In the genomic region with DNA sequence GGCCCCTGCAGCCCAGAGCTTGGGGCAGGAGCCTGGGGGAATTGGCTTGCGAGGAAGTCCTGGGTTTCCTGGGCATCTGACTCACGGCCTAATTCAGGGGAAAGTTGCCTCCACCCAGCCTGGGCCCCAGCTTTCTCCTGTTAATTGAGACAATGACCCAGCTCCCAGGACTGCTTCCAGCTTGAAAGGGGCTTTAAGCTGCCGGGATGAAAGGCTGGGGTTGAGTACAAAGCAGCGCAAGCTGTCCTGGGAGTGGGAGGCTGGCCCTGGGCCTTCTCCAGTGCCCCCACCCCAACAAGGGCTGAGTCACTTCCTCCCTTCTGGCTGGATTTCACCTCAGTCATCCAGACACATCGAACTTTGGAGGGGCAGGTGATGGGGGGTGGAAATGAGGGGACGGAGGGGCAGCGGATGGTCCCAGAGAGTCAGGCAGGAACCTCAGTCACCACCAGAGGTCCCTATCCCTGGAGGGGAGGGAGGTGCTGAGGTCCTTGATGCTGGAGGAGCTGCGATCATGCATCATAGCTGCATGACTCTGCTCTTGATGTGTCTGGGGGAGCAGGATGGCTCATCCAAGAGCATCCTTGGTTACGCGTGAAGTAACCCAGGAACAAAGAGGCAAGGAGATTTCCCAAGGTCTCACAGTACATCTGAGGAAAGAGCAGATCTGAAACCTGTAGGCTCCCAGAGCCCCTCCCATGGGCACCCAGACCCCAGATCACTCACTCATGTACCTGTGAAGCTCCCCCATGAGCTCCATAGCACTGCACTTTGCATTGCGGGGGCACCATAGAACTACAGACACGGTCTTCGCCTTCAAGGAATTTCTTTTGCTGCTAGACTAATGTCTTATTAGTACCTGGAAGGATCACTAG, we compare ENCODE assay signal across 12 cellular contexts. TPM values are rescaled to one million over a fixed set of nuclear protein-coding genes. Genes with fewer than 3 reads are reported as not detected.
DNase-seq lines count a peak whose midpoint lies in the region; ATAC-seq and TF ChIP-seq lines count a peak whose summit lies in the region.
"Had no signal": no experiment of that assay in that cellular context is flagged by ENCODE, and none has a peak within 500 bp of the region (broad histone marks: within the 10 kb centered on the region; RNA-seq: fewer than 3 reads in every experiment).

No MANE protein-coding gene starts in this region.

- H2AFZ ChIP-seq in neuronal stem cell (ENCODE audit: low read length): peak overlapping the region; percentile 86

- WGBS in neuronal stem cell (ENCODE audit: extremely low coverage in 2 of 2, insufficient read length in 2 of 2, insufficient replicate concordance in 1 of 2), 2 donors: no CpG with 5 or more reads among the region's 13 CpGs

- H3K27ac ChIP-seq in neuronal stem cell (replicated peaks; ENCODE audit: low read length): peak overlapping the region; percentile 71

- no peak overlapping the region for H2BK5ac ChIP-seq in neuronal stem cell (ENCODE audit: low read length)

- no peak overlapping the region for H2BK120ac ChIP-seq in neuronal stem cell (ENCODE audit: low read depth, low read length)

- H3K27me3 ChIP-seq in neuronal stem cell (ENCODE audit: control insufficient read depth in 3 of 3, insufficient read depth in 3 of 3, low read depth in 1 of 3, low read length in 3 of 3): no peaks in the 10 kb centered on the region

- peak; percentile 53 for TF ChIP-seq CTCF in fibroblast of mammary gland (conservative IDR thresholded peaks at IDR 0.05; ENCODE audit: control insufficient read depth, insufficient read depth, low read depth, low read length)

- H3K4me3 ChIP-seq in fibroblast of mammary gland (ENCODE audit: control insufficient read depth, low read depth, low read length): no peak overlapping the region
- no peak overlapping the region for H3K4me3 ChIP-seq in neuronal stem cell (ENCODE audit: low read length in 2 of 2)

- no peak overlapping the region for H3K9ac ChIP-seq in neuronal stem cell (ENCODE audit: low read depth, low read length, poor library complexity)

- no peak for ATAC-seq in HG02623 (IDR thresholded peaks at IDR 0.05; ENCODE audit: unreplicated experiment)
- ATAC-seq in GM18868 (IDR thresholded peaks at IDR 0.05; ENCODE audit: unreplicated experiment): no peak
- ATAC-seq: HCT116 had no signal

- H3K36me3 ChIP-seq in neuronal stem cell (replicated peaks in 1 of 2; ENCODE audit: control insufficient read depth in 2 of 2, insufficient read depth in 2 of 2, low read length in 2 of 2): no peaks in the 10 kb centered on the region

- no peak overlapping the region for H3K23ac ChIP-seq in neuronal stem cell (ENCODE audit: low read depth, low read length, poor library complexity)

- H2AK5ac ChIP-seq in neuronal stem cell (ENCODE audit: low read depth, low read length): peak overlapping the region; percentile 28

- H4K91ac ChIP-seq in neuronal stem cell (ENCODE audit: low read depth, low read length, poor library complexity): no peak overlapping the region

- peak overlapping the region; percentile 28 for H3K4me2 ChIP-seq in neuronal stem cell (ENCODE audit: insufficient read depth, low read length, poor library complexity, severe bottlenecking)

- H2BK12ac ChIP-seq in neuronal stem cell (ENCODE audit: low read length): peak overlapping the region; percentile 16

- H2BK15ac ChIP-seq in neuronal stem cell (ENCODE audit: low read length): peak overlapping the region; percentile 29

- H3K79me1 ChIP-seq in neuronal stem cell (ENCODE audit: low read depth, low read length): no peaks in the 10 kb centered on the region

- H3K14ac ChIP-seq in neuronal stem cell (ENCODE audit: low read length): no peak overlapping the region

- no peak overlapping the region for H4K8ac ChIP-seq in neuronal stem cell (ENCODE audit: low read depth, low read length)

- peak overlapping the region; percentile 63 for H3K18ac ChIP-seq in neuronal stem cell (ENCODE audit: low read length)

- no peaks in the 10 kb centered on the region for H3K9me3 ChIP-seq in neuronal stem cell (replicated peaks in 1 of 2; ENCODE audit: control insufficient read depth in 2 of 2, insufficient read depth in 1 of 2, low read depth in 1 of 2, low read length in 2 of 2)

- H3K4ac ChIP-seq in neuronal stem cell (ENCODE audit: low read length): no peak overlapping the region

- H3K4me1 ChIP-seq in neuronal stem cell (ENCODE audit: control insufficient read depth in 2 of 2, insufficient read depth in 1 of 2, low read depth in 1 of 2, low read length in 2 of 2): peaks cover 42 to 45% of the 10 kb centered on the region in 2 donors

- peak; percentile 30 for DNase-seq in CD1c-positive myeloid dendritic cell (ENCODE audit: extremely low spot score)
- DNase-seq in RPMI7951 (ENCODE audit: low read depth): peak; percentile 14
- DNase-seq in fibroblast of mammary gland (ENCODE audit: low read depth): peak; percentile 96
- DNase-seq in neuronal stem cell (ENCODE audit: low spot score): peak; percentile 65
- DNase-seq in NCI-H1105 treated with DMSO at 0.1 percent for 48 hours (lab: John Stamatoyannopoulos, UW): no peak
- no peak for DNase-seq in GF-D8 (lab: John Stamatoyannopoulos, UW)
- DNase-seq: activated CD4-positive, CD25-positive, alpha-beta regulatory T cell had no signal

RNA-seq across cellular contexts. Expression of gene OAF, which starts 30.0 kb away (rescaled TPM):
- total RNA-seq in RPMI7951 (2014; rRNA removed; shearing (Covaris generic)): 41.9 and 47.0 TPM in 2 replicates
- 2.1 TPM for polyA plus RNA-seq in neuronal stem cell (2013, experiment 1 of 2)
- 2.0 TPM for polyA plus RNA-seq in neuronal stem cell (2013, experiment 2 of 2)

RNA-seq across cellular contexts. Expression of gene TRIM29, which starts 42.9 kb away (rescaled TPM):
- total RNA-seq in RPMI7951 (2014; rRNA removed; shearing (Covaris generic)): not detected in 2 replicates
- polyA plus RNA-seq in neuronal stem cell (2013, experiment 1 of 2): 0.03 TPM
- polyA plus RNA-seq in neuronal stem cell (2013, experiment 2 of 2): not detected
- total RNA-seq: pulmonary artery endothelial cell had no signal

RNA-seq across cellular contexts. Expression of gene POU2F3, which starts 59.1 kb away (rescaled TPM):
- not detected in 2 replicates for total RNA-seq in RPMI7951 (2014; rRNA removed; shearing (Covaris generic))
- polyA plus RNA-seq in neuronal stem cell (2013, experiment 1 of 2): 0.03 TPM
- polyA plus RNA-seq in neuronal stem cell (2013, experiment 2 of 2): 0.03 TPM
- total RNA-seq: pulmonary artery endothelial cell, temporal lobe had no signal

Comparison
In these comparisons a context has a peak if more than half of its experiments do, and no peak if none do; other contexts are left out.
1. DNase-seq: peak in CD1c-positive myeloid dendritic cell (single experiment), RPMI7951 (single experiment), fibroblast of mammary gland (single experiment) and neuronal stem cell (single experiment); none in NCI-H1105 treated with DMSO at 0.1 percent for 48 hours (single experiment) and GF-D8 (single experiment).